ENCODE assay signal across 9 cellular contexts in the genomic region with DNA sequence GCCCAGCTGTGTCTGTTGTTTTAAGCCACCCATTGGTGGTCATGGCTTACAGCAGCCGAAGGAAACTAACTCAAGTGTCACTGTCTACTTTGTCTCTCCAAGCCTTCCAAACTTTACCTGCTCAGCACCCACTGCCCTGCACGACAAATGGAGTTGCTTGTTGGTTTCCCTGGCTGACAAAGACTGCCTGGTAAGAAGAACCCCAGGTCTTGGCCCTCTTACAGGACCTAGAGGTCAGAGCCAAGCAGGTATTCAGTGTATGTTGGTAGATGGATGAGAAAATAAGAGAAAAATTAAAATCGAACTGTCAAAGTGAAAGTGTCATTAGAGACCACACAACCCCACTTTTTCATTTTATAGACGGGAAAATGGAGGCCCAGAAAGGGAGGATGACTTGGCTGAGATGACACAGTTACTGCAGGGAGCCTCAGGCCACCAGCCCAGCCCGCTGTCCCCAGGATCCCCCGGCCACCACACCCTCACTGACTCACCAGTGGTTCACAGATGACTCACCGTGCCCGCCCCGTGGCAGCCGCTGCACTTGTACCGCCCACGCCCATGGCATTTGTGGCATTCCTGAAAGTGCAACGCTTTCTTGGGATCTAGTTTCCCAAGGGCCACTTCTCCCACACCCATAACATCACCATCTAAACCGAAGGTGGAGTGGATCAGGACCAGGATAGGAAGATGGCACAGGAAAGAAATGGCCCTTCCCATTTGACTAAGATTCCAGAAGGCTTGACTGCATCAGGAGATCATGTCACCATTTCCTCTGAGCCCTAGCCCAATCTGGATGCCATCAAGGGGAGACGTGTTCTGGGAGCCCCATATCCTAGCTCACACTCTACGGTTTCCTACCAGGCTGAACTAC. TPM values are rescaled to one million over a fixed set of nuclear protein-coding genes. Genes with fewer than 3 reads are reported as not detected.
DNase-seq lines count a peak whose midpoint lies in the region; ATAC-seq and TF ChIP-seq lines count a peak whose summit lies in the region.
"Had no signal": no experiment of that assay in that cellular context is flagged by ENCODE, and none has a peak within 500 bp of the region (broad histone marks: within the 10 kb centered on the region; RNA-seq: fewer than 3 reads in every experiment).

No MANE protein-coding gene starts in this region.

- peak overlapping the region; percentile 87 for H3K27ac ChIP-seq in GM23248
- peak overlapping the region in 1 of 2 donors; percentile 43 for H3K27ac ChIP-seq in tibial artery
- H3K27ac ChIP-seq: heart right ventricle had no signal

- no peaks in the 10 kb centered on the region for H3K27me3 Mint-ChIP-seq in Calu3 (ENCODE audit: unreplicated experiment)
- H3K27me3 Mint-ChIP-seq in memory B cell = peaks cover 12% of the 10 kb centered on the region

- no peak for TF ChIP-seq CTCF in Calu3 (IDR thresholded peaks at IDR 0.05; ENCODE audit: unreplicated experiment)
- TF ChIP-seq CTCF in astrocyte of the cerebellum (IDR thresholded peaks at IDR 0.05; ENCODE audit: low read depth, low read length, missing control alignments) = no peak
- no peak for TF ChIP-seq CTCF in tibial artery (IDR thresholded peaks at IDR 0.05)

- 23 to 26% methylated on average over 16 of the region's 16 CpGs for WGBS in GM23248 (ENCODE audit: low coverage in 1 of 2, low lambda C conversion rate in 2 of 2, missing lambda C conversion rate in 2 of 2), 2 experiments

- BruUV-seq in Calu3 (replicated peaks; lab: Mats Ljungman, UMichigan) = no TSS peak

- ATAC-seq in memory B cell (ENCODE audit: low read depth) = peak; percentile 45

- H3K9me3 ChIP-seq in GM23248 (ENCODE audit: low read depth) (no peaks in the 10 kb centered on the region), tibial artery (no peaks in the 10 kb centered on the region)
- H3K9me3 ChIP-seq: heart right ventricle had no signal

- H3K4me1 Mint-ChIP-seq in Calu3 (ENCODE audit: low read depth, unreplicated experiment) = peaks cover 39% of the 10 kb centered on the region
- H3K4me1 Mint-ChIP-seq in memory B cell = peaks cover 11% of the 10 kb centered on the region

- no peak overlapping the region for H3K4me3 ChIP-seq in GM23248
- no peak overlapping the region for H3K4me3 ChIP-seq in astrocyte of the cerebellum (ENCODE audit: low read depth, low read length)
- H3K4me3 ChIP-seq in tibial artery = no peak overlapping the region
- H3K4me3 ChIP-seq: heart right ventricle had no signal

- H3K4me1 ChIP-seq in GM23248 (ENCODE audit: insufficient read depth) (peaks cover 28% of the 10 kb centered on the region), tibial artery (peaks cover 0 to 24% (median 9%) of the 10 kb centered on the region in 4 donors)

- DNase-seq in Calu3 = peak; percentile 94
- DNase-seq in GM23248 = peak; percentile 99
- DNase-seq in NOMO-1 treated with DMSO at 0.1 percent for 48 hours (lab: John Stamatoyannopoulos, UW; ENCODE audit: unreplicated experiment) = peak; percentile 64
- peak; percentile 38 for DNase-seq in astrocyte of the cerebellum (ENCODE audit: low read depth)
- DNase-seq in memory B cell (ENCODE audit: low spot score in 2 of 2) = no peak
- peak; percentile 74 to 93 for DNase-seq in tibial artery
- DNase-seq in G401 (ENCODE audit: low spot score) = no peak
- DNase-seq in NCI-H446 treated with DMSO at 0.1 percent for 48 hours (lab: John Stamatoyannopoulos, UW) = no peak
- DNase-seq: heart right ventricle had no signal

- H3K27me3 ChIP-seq in GM23248 (replicated peaks; ENCODE audit: insufficient read depth) = no peaks in the 10 kb centered on the region
- H3K27me3 ChIP-seq in tibial artery = no peaks in the 10 kb centered on the region
- H3K27me3 ChIP-seq: heart right ventricle had no signal

- peak overlapping the region; percentile 36 for H2AFZ ChIP-seq in GM23248

- no peaks in the 10 kb centered on the region for H3K9me2 ChIP-seq in GM23248 (ENCODE audit: insufficient read depth)

- intact Hi-C loops in Calu3 (cut with micrococcal nuclease; ENCODE audit: unreplicated experiment) = loop anchor here (1.0 kb wide), 1 partner anchor 29 kb away; no protein-coding TSS in a partner anchor
- intact Hi-C loops in tibial artery (cut with DNase I; ENCODE audit: low total_unique reads) = no loop called here

- no peak overlapping the region for H3K4me3 Mint-ChIP-seq in Calu3 (ENCODE audit: low read depth, unreplicated experiment)
- H3K4me3 Mint-ChIP-seq in memory B cell = no peak overlapping the region

- no peaks in the 10 kb centered on the region for H4K20me1 ChIP-seq in GM23248 (ENCODE audit: insufficient read depth)

- CTCF ChIA-PET in Calu3 (lab: Charles Lee) = no interaction called here

- in situ Hi-C loops in GM23248 (cut with MboI) = no loop called here
- in situ Hi-C loops in astrocyte of the cerebellum (cut with HindIII; ENCODE audit: low sequenced_read_pairs) = no loop called here
- in situ Hi-C loops in G401 (cut with HindIII; ENCODE audit: low sequenced_read_pairs) = no loop called here

- no peaks in the 10 kb centered on the region for H3K79me2 ChIP-seq in GM23248 (ENCODE audit: insufficient read depth)

- H3K9me3 Mint-ChIP-seq in Calu3 (ENCODE audit: low read depth, unreplicated experiment) = no peaks in the 10 kb centered on the region
- H3K9me3 Mint-ChIP-seq in memory B cell = no peaks in the 10 kb centered on the region

- H3K36me3 ChIP-seq in GM23248 (ENCODE audit: low read depth) (no peaks in the 10 kb centered on the region), tibial artery (no peaks in the 10 kb centered on the region)
- H3K36me3 ChIP-seq: heart right ventricle had no signal

- H3F3A ChIP-seq in GM23248 (ENCODE audit: insufficient read depth) = peaks cover 11% of the 10 kb centered on the region

- H3K27ac Mint-ChIP-seq in Calu3 (ENCODE audit: unreplicated experiment) (peak overlapping the region; percentile 77), memory B cell (no peak overlapping the region)

- H3K4me2 ChIP-seq in GM23248 (ENCODE audit: unreplicated experiment) = peak overlapping the region; percentile 69

- H3K36me3 Mint-ChIP-seq in Calu3 (ENCODE audit: insufficient read depth, unreplicated experiment) (peaks cover 9% of the 10 kb centered on the region), memory B cell (no peaks in the 10 kb centered on the region)

- peak overlapping the region; percentile 49 for H3K9ac ChIP-seq in GM23248

RNA-seq across cellular contexts. Expression of gene SSUH2, which starts 15.2 kb away (rescaled TPM):
- 0.54 TPM in 1 of 2 replicates, not detected in the other for total RNA-seq in Calu3 (2022)
- 0.13 and 0.76 TPM in 2 replicates for total RNA-seq in GM23248 (2014; rRNA removed; shearing (Covaris generic))
- polyA plus RNA-seq in GM23248 (2016; fragmentation: Nextera tagmentation; extraction: Ambion mirVana) = 0.18 TPM in 1 of 2 replicates, not detected in the other
- not detected in 2 replicates for total RNA-seq in G401 (2014; rRNA removed; shearing (Covaris generic))

Comparison
In these comparisons a context has a peak if more than half of its experiments do, and no peak if none do; other contexts are left out.
1. DNase-seq: peak in Calu3 (single experiment), GM23248 (single experiment), NOMO-1 treated with DMSO at 0.1 percent for 48 hours (single experiment), astrocyte of the cerebellum (single experiment) and tibial artery (2 of 2); none in memory B cell (0 of 2), G401 (single experiment) and NCI-H446 treated with DMSO at 0.1 percent for 48 hours (single experiment).